ENCODE assay signal across 2 cellular contexts in genomic region chr9:129077236-129077635, GRCh38.
A peak's percentile ranks its signal among the peaks of the same experiment; 100 is the strongest.
TF ChIP-seq lines count a peak whose summit lies in the region.

No MANE protein-coding gene starts in this region.

TF ChIP-seq in HEK293, 187 proteins besides CTCF, POLR2A, EP300 and RAD21:
- TF ChIP-seq, protein P1, sequence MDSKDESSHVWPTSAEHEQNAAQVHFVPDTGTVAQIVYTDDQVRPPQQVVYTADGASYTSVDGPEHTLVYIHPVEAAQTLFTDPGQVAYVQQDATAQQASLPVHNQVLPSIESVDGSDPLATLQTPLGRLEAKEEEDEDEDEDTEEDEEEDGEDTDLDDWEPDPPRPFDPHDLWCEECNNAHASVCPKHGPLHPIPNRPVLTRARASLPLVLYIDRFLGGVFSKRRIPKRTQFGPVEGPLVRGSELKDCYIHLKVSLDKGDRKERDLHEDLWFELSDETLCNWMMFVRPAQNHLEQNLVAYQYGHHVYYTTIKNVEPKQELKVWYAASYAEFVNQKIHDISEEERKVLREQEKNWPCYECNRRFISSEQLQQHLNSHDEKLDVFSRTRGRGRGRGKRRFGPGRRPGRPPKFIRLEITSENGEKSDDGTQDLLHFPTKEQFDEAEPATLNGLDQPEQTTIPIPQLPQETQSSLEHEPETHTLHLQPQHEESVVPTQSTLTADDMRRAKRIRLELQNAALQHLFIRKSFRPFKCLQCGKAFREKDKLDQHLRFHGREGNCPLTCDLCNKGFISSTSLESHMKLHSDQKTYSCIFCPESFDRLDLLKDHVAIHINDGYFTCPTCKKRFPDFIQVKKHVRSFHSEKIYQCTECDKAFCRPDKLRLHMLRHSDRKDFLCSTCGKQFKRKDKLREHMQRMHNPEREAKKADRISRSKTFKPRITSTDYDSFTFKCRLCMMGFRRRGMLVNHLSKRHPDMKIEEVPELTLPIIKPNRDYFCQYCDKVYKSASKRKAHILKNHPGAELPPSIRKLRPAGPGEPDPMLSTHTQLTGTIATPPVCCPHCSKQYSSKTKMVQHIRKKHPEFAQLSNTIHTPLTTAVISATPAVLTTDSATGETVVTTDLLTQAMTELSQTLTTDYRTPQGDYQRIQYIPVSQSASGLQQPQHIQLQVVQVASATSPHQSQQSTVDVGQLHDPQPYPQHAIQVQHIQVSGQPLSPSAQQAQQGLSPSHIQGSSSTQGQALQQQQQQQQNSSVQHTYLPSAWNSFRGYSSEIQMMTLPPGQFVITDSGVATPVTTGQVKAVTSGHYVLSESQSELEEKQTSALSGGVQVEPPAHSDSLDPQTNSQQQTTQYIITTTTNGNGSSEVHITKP (tag by site-specific recombination; IDR thresholded peaks at IDR 0.05) = 0 out of 2 replicates have a peak, but pooled peaks have one; percentile 12
- no peak for TF ChIP-seq ZNF596 (tag by site-specific recombination; IDR thresholded peaks at IDR 0.05)

TF ChIP-seq in K562, 482 proteins besides CTCF, POLR2A, EP300 and RAD21:
- TF ChIP-seq SIX5 (IDR thresholded peaks at IDR 0.05; ENCODE audit: borderline replicate concordance in 1 of 2, insufficient read depth in 1 of 2, low read depth in 1 of 2, low read length in 2 of 2) = no peak
- TF ChIP-seq ZNF347 (CRISPR knock-in tag; IDR thresholded peaks at IDR 0.05; ENCODE audit: low read depth) = no peak
- 0 out of 2 replicates have a peak, but pooled peaks have one; percentile 8 for TF ChIP-seq CEBPB (tag; IDR thresholded peaks at IDR 0.05)
- TF ChIP-seq MAFF (IDR thresholded peaks at IDR 0.05; ENCODE audit: low read length) = no peak
- TF ChIP-seq CBX8 (IDR thresholded peaks at IDR 0.05; ENCODE audit: borderline replicate concordance, extremely low read depth, low read depth, low read length, poor library complexity, severe bottlenecking) = no peak
- TF ChIP-seq TFAM (CRISPR knock-in tag; conservative IDR thresholded peaks at IDR 0.05) = no peak
